In the genomic region with DNA sequence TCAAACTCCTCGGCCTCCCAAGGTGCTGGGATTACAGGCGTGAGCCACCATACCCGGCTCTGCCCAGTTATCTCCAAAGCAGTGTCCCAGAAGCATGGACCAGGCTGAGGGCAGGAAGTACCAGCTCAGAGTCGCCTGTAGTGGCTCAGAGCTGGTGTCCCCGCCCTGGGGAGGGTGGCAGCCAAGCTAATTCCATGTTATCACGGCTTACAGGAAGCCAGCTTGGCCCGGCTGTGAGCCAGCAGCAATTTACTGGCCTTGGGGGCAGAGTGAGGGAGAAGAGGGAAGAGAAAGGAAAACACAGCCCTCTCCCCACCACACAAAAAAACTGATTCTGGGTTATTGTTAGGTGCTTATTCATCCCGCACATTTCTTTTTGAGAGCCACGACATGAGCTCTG, we compare ENCODE assay signal across 1 cellular context.
TF ChIP-seq lines count a peak whose summit lies in the region.

No MANE protein-coding gene starts in this region.

TF ChIP-seq in HepG2, 621 proteins besides CTCF, POLR2A, EP300 and RAD21 (continued from another document):
- TF ChIP-seq, protein P1, sequence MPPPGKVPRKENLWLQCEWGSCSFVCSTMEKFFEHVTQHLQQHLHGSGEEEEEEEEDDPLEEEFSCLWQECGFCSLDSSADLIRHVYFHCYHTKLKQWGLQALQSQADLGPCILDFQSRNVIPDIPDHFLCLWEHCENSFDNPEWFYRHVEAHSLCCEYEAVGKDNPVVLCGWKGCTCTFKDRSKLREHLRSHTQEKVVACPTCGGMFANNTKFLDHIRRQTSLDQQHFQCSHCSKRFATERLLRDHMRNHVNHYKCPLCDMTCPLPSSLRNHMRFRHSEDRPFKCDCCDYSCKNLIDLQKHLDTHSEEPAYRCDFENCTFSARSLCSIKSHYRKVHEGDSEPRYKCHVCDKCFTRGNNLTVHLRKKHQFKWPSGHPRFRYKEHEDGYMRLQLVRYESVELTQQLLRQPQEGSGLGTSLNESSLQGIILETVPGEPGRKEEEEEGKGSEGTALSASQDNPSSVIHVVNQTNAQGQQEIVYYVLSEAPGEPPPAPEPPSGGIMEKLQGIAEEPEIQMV (CRISPR knock-in tag; IDR thresholded peaks at IDR 0.05; ENCODE audit: low read depth): no peak
